In genomic region chr5:92518318-92518913, GRCh38 we compare ENCODE assay signal across 8 cellular contexts.
A peak's percentile ranks its signal among the peaks of the same experiment; 100 is the strongest.
DNase-seq lines count a peak whose midpoint lies in the region; ATAC-seq and TF ChIP-seq lines count a peak whose summit lies in the region.

No MANE protein-coding gene starts in this region.

- no peaks in the 10 kb centered on the region for H3K4me1 ChIP-seq in foreskin keratinocyte

- no peaks in the 10 kb centered on the region for H3K36me3 Mint-ChIP-seq in stimulated activated naive B cell treated with anti-CD40 and anti-IgM and Interleukin-4, amounts not matched to agents 10 μg/mL and 1 μg/mL and 100 μg/mL, for 72 hours

- ATAC-seq in GM19467 (IDR thresholded peaks at IDR 0.05; ENCODE audit: unreplicated experiment): peak; percentile 98
- ATAC-seq in HG03378 (IDR thresholded peaks at IDR 0.05; ENCODE audit: unreplicated experiment): peak; percentile 99
- ATAC-seq in foreskin keratinocyte: peak; percentile 91
- peak; percentile 79 to 92 for ATAC-seq in stimulated activated naive B cell treated with anti-CD40 and anti-IgM and Interleukin-4, amounts not matched to agents 10 μg/mL and 1 μg/mL and 100 μg/mL, for 72 hours (replicated peaks)

- peak; percentile 44 for TF ChIP-seq CTCF in GM10266 (IDR thresholded peaks at IDR 0.05; ENCODE audit: control insufficient read depth, insufficient read depth, low read depth, missing control alignments)
- TF ChIP-seq CTCF in foreskin keratinocyte (conservative IDR thresholded peaks at IDR 0.05): peak; percentile 59

- no peak overlapping the region for H3K27ac ChIP-seq in foreskin keratinocyte

- H3K4me3 Mint-ChIP-seq in stimulated activated naive B cell treated with anti-CD40 and anti-IgM and Interleukin-4, amounts not matched to agents 10 μg/mL and 1 μg/mL and 100 μg/mL, for 72 hours: no peak overlapping the region

- H3K27me3 Mint-ChIP-seq in stimulated activated naive B cell treated with anti-CD40 and anti-IgM and Interleukin-4, amounts not matched to agents 10 μg/mL and 1 μg/mL and 100 μg/mL, for 72 hours: no peaks in the 10 kb centered on the region

- H3K4me1 Mint-ChIP-seq in stimulated activated naive B cell treated with anti-CD40 and anti-IgM and Interleukin-4, amounts not matched to agents 10 μg/mL and 1 μg/mL and 100 μg/mL, for 72 hours: peaks cover 0 to 6% of the 10 kb centered on the region in 2 donors

- H3K27ac Mint-ChIP-seq in stimulated activated naive B cell treated with anti-CD40 and anti-IgM and Interleukin-4, amounts not matched to agents 10 μg/mL and 1 μg/mL and 100 μg/mL, for 72 hours: no peak overlapping the region

- H3K9me3 Mint-ChIP-seq in stimulated activated naive B cell treated with anti-CD40 and anti-IgM and Interleukin-4, amounts not matched to agents 10 μg/mL and 1 μg/mL and 100 μg/mL, for 72 hours: peaks cover 0 to 2% of the 10 kb centered on the region in 2 donors

- DNase-seq in GM10266 (ENCODE audit: extremely low spot score) (peak; percentile 51), RKO (ENCODE audit: low spot score) (peak; percentile 77), foreskin keratinocyte (peak; percentile 12 to 48), NCI-H2196 (lab: John Stamatoyannopoulos, UW; ENCODE audit: unreplicated experiment) (no peak), mesenteric fat pad (ENCODE audit: low spot score) (no peak)
- no peak for DNase-seq in stimulated activated naive B cell treated with anti-CD40 and anti-IgM and Interleukin-4, amounts not matched to agents 10 μg/mL and 1 μg/mL and 100 μg/mL, for 72 hours

- H3K27me3 ChIP-seq in foreskin keratinocyte: no peaks in the 10 kb centered on the region

Comparison
In these comparisons a context has a peak if more than half of its experiments do, and no peak if none do; other contexts are left out.
1. DNase-seq: peak in GM10266 (single experiment), RKO (single experiment) and foreskin keratinocyte (2 of 2); none in stimulated activated naive B cell treated with anti-CD40 and anti-IgM and Interleukin-4, amounts not matched to agents 10 μg/mL and 1 μg/mL and 100 μg/mL, for 72 hours (single experiment), NCI-H2196 (single experiment) and mesenteric fat pad (single experiment).
2. Peak in every context shown above with its lines, with median percentiles within 50 percentile points of each other: ATAC-seq.